ENCODE assay signal across 32 cellular contexts in the genomic region with DNA sequence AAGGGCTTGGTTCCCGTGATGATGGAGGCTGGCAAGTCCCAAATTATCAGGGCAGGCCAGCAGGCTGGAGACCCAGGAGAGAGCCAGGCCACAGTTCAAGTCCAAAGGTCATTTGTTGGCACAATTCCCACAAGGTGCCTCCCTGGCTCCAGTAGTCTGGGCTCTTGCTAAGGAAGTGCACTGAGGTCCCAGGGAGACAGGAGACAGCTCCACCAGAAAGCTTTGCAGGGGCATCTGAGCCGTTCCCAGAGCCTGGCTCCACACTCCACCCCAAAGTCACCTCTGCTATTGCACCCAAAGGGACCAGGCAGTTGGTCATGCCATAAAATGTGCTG.
DNase-seq lines count a peak whose midpoint lies in the region; ATAC-seq, FAIRE-seq and TF ChIP-seq lines count a peak whose summit lies in the region.
"Had no signal": no experiment of that assay in that cellular context is flagged by ENCODE, and none has a peak within 500 bp of the region (broad histone marks: within the 10 kb centered on the region; RNA-seq: fewer than 3 reads in every experiment).

No MANE protein-coding gene starts in this region.

- no peaks in the 10 kb centered on the region for H4K20me1 ChIP-seq in K562 (replicated peaks; ENCODE audit: control insufficient read depth, insufficient read depth, low read length)

- H3K36me3 Mint-ChIP-seq in CD14-positive monocyte: no peaks in the 10 kb centered on the region
- H3K36me3 Mint-ChIP-seq in HFFc6 (ENCODE audit: low read depth): no peaks in the 10 kb centered on the region
- H3K36me3 Mint-ChIP-seq: activated naive CD8-positive, alpha-beta T cell treated with anti-CD3 and anti-CD28 coated beads, Interleukin-2, amount 10 ng/mL, durations not matched to agents 7 days and 5 days had no signal

- TF ChIP-seq POLR2A in K562 (conservative IDR thresholded peaks at IDR 0.05): no peak
- no peak for TF ChIP-seq POLR2A in suprapubic skin (IDR thresholded peaks at IDR 0.05)

- H3K4me1 Mint-ChIP-seq in CD14-positive monocyte (peaks cover 17% of the 10 kb centered on the region), HFFc6 (ENCODE audit: low read depth) (peaks cover 23% of the 10 kb centered on the region)

- ATAC-seq in K562: no peak; the same call in 1 of the 3 replicates
- peak; percentile 90 for ATAC-seq in mucosa of descending colon
- ATAC-seq: Panc1 had no signal

- in situ Hi-C loops in K562 (cut with MboI): no loop called here

- H3K9me3 ChIP-seq in K562 (replicated peaks; ENCODE audit: control insufficient read depth, insufficient read depth, low read depth, low read length) (no peaks in the 10 kb centered on the region), mucosa of descending colon (no peaks in the 10 kb centered on the region), suprapubic skin (no peaks in the 10 kb centered on the region)
- H3K9me3 ChIP-seq: HAP-1, left lung, MG63, right atrium auricular region, SJCRH30 had no signal

- H3K79me2 ChIP-seq in K562 (ENCODE audit: control insufficient read depth, insufficient read depth, low read length): no peaks in the 10 kb centered on the region

- H3K27ac Mint-ChIP-seq in CD14-positive monocyte (peak overlapping the region in 5 of 7 donors; percentile 7 to 78 (median 63)), HFFc6 (peak overlapping the region; percentile 2)
- H3K27ac Mint-ChIP-seq: activated naive CD8-positive, alpha-beta T cell treated with anti-CD3 and anti-CD28 coated beads, Interleukin-2, amount 10 ng/mL, durations not matched to agents 7 days and 5 days had no signal

- TF ChIP-seq CTCF in CD14-positive monocyte (IDR thresholded peaks at IDR 0.05) (no peak), HFFc6 (IDR thresholded peaks at IDR 0.05) (no peak), K562 (IDR thresholded peaks at IDR 0.05 in 2 of 3, conservative IDR thresholded peaks at IDR 0.05 in 1 of 3; ENCODE audit: insufficient read depth in 2 of 3, low read depth in 1 of 3, low read length in 3 of 3) (no peak), mucosa of descending colon (IDR thresholded peaks at IDR 0.05) (no peak), suprapubic skin (IDR thresholded peaks at IDR 0.05) (no peak)

- intact Hi-C loops in CD14-positive monocyte (cut with micrococcal nuclease) (loop anchor here in 1 of 2 donors (5.0 kb wide), 1 partner anchor 40 kb away; no protein-coding TSS in a partner anchor), K562 (cut with micrococcal nuclease) (loop anchor here (5.0 kb wide), 3 partner anchors 75 to 215 kb away; partner anchors contain the start of gene ADTRP), mucosa of descending colon (cut with DNase I, micrococcal nuclease) (no loop called here)

- H3K4me1 ChIP-seq in K562 (replicated peaks in 1 of 2; ENCODE audit: control insufficient read depth in 2 of 2, insufficient read depth in 2 of 2, low read length in 2 of 2): no peaks in the 10 kb centered on the region; a peak in 2 of 5 replicates
- peaks cover 10% of the 10 kb centered on the region for H3K4me1 ChIP-seq in mucosa of descending colon (ENCODE audit: low read depth)
- H3K4me1 ChIP-seq in suprapubic skin: peaks cover 11% of the 10 kb centered on the region
- H3K4me1 ChIP-seq: HAP-1, right atrium auricular region, SJCRH30 had no signal

- CTCF ChIA-PET in K562 (lab: Yijun Ruan, JAX; ENCODE audit: low intra/inter-chr PET ratio): no interaction called here

- peaks cover 0 to 2% (median 0%) of the 10 kb centered on the region in 3 donors for H3K27me3 Mint-ChIP-seq in CD14-positive monocyte (ENCODE audit: low read depth in 3 of 3)
- H3K27me3 Mint-ChIP-seq in HFFc6 (ENCODE audit: insufficient read depth): no peaks in the 10 kb centered on the region; the same call in 1 of the 2 replicates
- H3K27me3 Mint-ChIP-seq: activated naive CD8-positive, alpha-beta T cell treated with anti-CD3 and anti-CD28 coated beads, Interleukin-2, amount 10 ng/mL, durations not matched to agents 7 days and 5 days; stimulated activated naive CD8-positive, alpha-beta T cell treated with anti-CD3 and anti-CD28 coated beads, Interleukin-15, Interleukin-2, amounts not matched to agents 100 ng/mL and 50 ng/mL, for 24 hours had no signal

- FAIRE-seq in K562 (lab: Jason Lieb, UNC): no peak
- FAIRE-seq: colon, GM12891 had no signal

- H3K27ac ChIP-seq in K562 (ENCODE audit: extremely low read depth, low read depth, low read length) (no peak overlapping the region), suprapubic skin (no peak overlapping the region)
- H3K27ac ChIP-seq: cardiac muscle cell, left lung, right atrium auricular region, SJCRH30, VCaP had no signal

- H3K4me3 ChIP-seq in K562 (no peak overlapping the region), mucosa of descending colon (no peak overlapping the region), suprapubic skin (no peak overlapping the region)
- H3K4me3 ChIP-seq: cardiac muscle cell, HAP-1, left lung, MG63, right atrium auricular region, SJCRH30 had no signal

- H2AFZ ChIP-seq in K562 (ENCODE audit: low read depth, low read length): peak overlapping the region; percentile 37; the same call in 1 of the 2 replicates

- no peaks in the 10 kb centered on the region for H3K9me1 ChIP-seq in K562 (ENCODE audit: control insufficient read depth, insufficient read depth, low read length)

- H3K4me3 Mint-ChIP-seq in CD14-positive monocyte (no peak overlapping the region), HFFc6 (no peak overlapping the region)
- H3K4me3 Mint-ChIP-seq: activated naive CD8-positive, alpha-beta T cell treated with anti-CD3 and anti-CD28 coated beads, Interleukin-2, amount 10 ng/mL, durations not matched to agents 7 days and 5 days; stimulated activated naive CD8-positive, alpha-beta T cell treated with anti-CD3 and anti-CD28 coated beads, Interleukin-15, Interleukin-2, amounts not matched to agents 100 ng/mL and 50 ng/mL, for 24 hours had no signal

- peak overlapping the region in 1 of 2 experiments; percentile 39; a peak in 1 of 4 replicates for H3K9ac ChIP-seq in K562 (ENCODE audit: insufficient read depth in 1 of 2, low read depth in 2 of 2, low read length in 2 of 2)

- H3K27me3 ChIP-seq in K562 (ENCODE audit: control insufficient read depth in 2 of 2, insufficient read depth in 2 of 2, low read length in 2 of 2): no peaks in the 10 kb centered on the region
- no peaks in the 10 kb centered on the region for H3K27me3 ChIP-seq in suprapubic skin
- H3K27me3 ChIP-seq: cardiac muscle cell, left lung, MG63, right atrium auricular region, SJCRH30 had no signal

- BruUV-seq in K562 (replicated peaks; lab: Mats Ljungman, UMichigan): no TSS peak

- POLR2A ChIA-PET in K562 (lab: Yijun Ruan, JAX): interaction anchor here (1.2 to 1.3 kb wide), 2 partner anchors 12 to 16 kb away, joined by 4 to 5 read pairs; no protein-coding TSS in a partner anchor

- no peak for DNase-seq in CD14-positive monocyte (ENCODE audit: low spot score)
- no peak for DNase-seq in HFFc6
- peak in 2 of 4 experiments; percentile 31 to 36 for DNase-seq in K562 (ENCODE audit: extremely low read depth in 1 of 4, low spot score in 3 of 4)
- peak in 2 of 3 donors; percentile 47 to 67 for DNase-seq in mucosa of descending colon
- no peak for DNase-seq in NCI-H2196 (lab: John Stamatoyannopoulos, UW; ENCODE audit: unreplicated experiment)
- DNase-seq in H4 (ENCODE audit: low spot score): no peak
- DNase-seq in suprapubic skin (ENCODE audit: low spot score in 2 of 2): no peak
- DNase-seq: activated CD4-positive, alpha-beta T cell treated with anti-CD3 and anti-CD28 coated beads for 4 hours; activated naive CD8-positive, alpha-beta T cell treated with anti-CD3 and anti-CD28 coated beads, Interleukin-2, amount 10 ng/mL, durations not matched to agents 7 days and 5 days; activated T-cell treated with anti-CD3 and anti-CD28 coated beads for 4 hours; aorta; effector memory CD4-positive, alpha-beta T cell; glutamatergic neuron; KBM-7; left lung; NCI-H1417 treated with DMSO at 0.1 percent for 48 hours; NCI-H2081; NCI-H2227 treated with DMSO at 0.1 percent for 48 hours; NCI-H69; SJCRH30; stimulated activated CD4-positive, alpha-beta T cell treated with anti-CD3 and anti-CD28 coated beads, Interleukin-1b, Interleukin-23, amount 100 ng/mL, for 48 hours; SW 1271; T-helper 9 cell had no signal

- no peak for TF ChIP-seq RAD21 in K562 (CRISPR knock-in tag; conservative IDR thresholded peaks at IDR 0.05 in 1 of 2, IDR thresholded peaks at IDR 0.05 in 1 of 2)

- WGBS in K562 (ENCODE audit: insufficient coverage, low coverage, missing lambda C conversion rate): 41% methylated on average over 2 of the region's 2 CpGs
- WGBS in suprapubic skin: 60% methylated on average over 1 of the region's 2 CpGs

- TF ChIP-seq EP300 in K562 (IDR thresholded peaks at IDR 0.05; ENCODE audit: low read length) (no peak), suprapubic skin (IDR thresholded peaks at IDR 0.05) (no peak)

- H3K9me3 Mint-ChIP-seq in CD14-positive monocyte (peaks cover 0 to 5% (median 0%) of the 10 kb centered on the region in 7 donors), HFFc6 (no peaks in the 10 kb centered on the region)
- H3K9me3 Mint-ChIP-seq: activated naive CD8-positive, alpha-beta T cell treated with anti-CD3 and anti-CD28 coated beads, Interleukin-2, amount 10 ng/mL, durations not matched to agents 7 days and 5 days; stimulated activated naive CD8-positive, alpha-beta T cell treated with anti-CD3 and anti-CD28 coated beads, Interleukin-15, Interleukin-2, amounts not matched to agents 100 ng/mL and 50 ng/mL, for 24 hours had no signal

- H3K36me3 ChIP-seq in K562 (ENCODE audit: control insufficient read depth, insufficient read depth, low read length) (no peaks in the 10 kb centered on the region), mucosa of descending colon (ENCODE audit: low read depth) (no peaks in the 10 kb centered on the region), suprapubic skin (no peaks in the 10 kb centered on the region)
- H3K36me3 ChIP-seq: cardiac muscle cell, HAP-1, left lung, MG63, right atrium auricular region, SJCRH30 had no signal

- H3K4me2 ChIP-seq in K562 (ENCODE audit: insufficient read depth, low read length): no peak overlapping the region

TF ChIP-seq in K562, 482 proteins besides CTCF, POLR2A, EP300 and RAD21 (continues in another document):
- TF ChIP-seq IFI16 (CRISPR knock-in tag; IDR thresholded peaks at IDR 0.05) (no peak), ETS1 (conservative IDR thresholded peaks at IDR 0.05; ENCODE audit: control insufficient read depth, low read depth, low read length) (no peak), HDAC6 (IDR thresholded peaks at IDR 0.05; ENCODE audit: low read depth, low read length) (no peak), SLC30A9 (CRISPR knock-in tag; IDR thresholded peaks at IDR 0.05) (no peak), ZEB2 (IDR thresholded peaks at IDR 0.05) (no peak), IRF2 (CRISPR knock-in tag; IDR thresholded peaks at IDR 0.05) (no peak)

Comparison
In these comparisons a context has a peak if more than half of its experiments do, and no peak if none do; other contexts are left out.
1. DNase-seq: peak in mucosa of descending colon (2 of 3); none in CD14-positive monocyte (single experiment), HFFc6 (single experiment), NCI-H2196 (single experiment), H4 (single experiment) and suprapubic skin (0 of 2).